8 cellular contexts compared by ENCODE assay signal in the genomic region with DNA sequence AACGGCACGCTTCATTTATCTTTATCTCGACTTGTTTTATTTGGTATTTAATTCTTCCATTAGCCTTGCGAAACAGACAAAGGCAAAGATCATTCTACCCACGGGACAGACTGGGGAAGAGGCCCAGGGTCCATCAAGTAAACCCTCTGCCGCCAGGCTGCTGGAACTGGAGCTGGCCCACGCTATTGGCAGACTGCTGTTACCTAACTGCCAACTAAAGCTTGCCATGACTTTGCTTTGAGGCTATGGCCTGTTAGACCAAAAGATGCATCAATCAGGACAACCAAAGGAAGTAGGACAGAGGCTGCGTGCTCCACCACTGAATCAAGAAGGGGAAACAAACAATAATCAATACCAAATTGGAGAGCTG. TPM values are rescaled to one million over a fixed set of nuclear protein-coding genes. Genes with fewer than 3 reads are reported as not detected.
DNase-seq lines count a peak whose midpoint lies in the region; ATAC-seq and TF ChIP-seq lines count a peak whose summit lies in the region.

No MANE protein-coding gene starts in this region.

- H3K79me2 ChIP-seq in DND-41 (ENCODE audit: insufficient read depth, low read length) (no peaks in the 10 kb centered on the region), trophoblast cell (ENCODE audit: control insufficient read depth, insufficient read depth, low read length, poor library complexity) (no peaks in the 10 kb centered on the region)

- H4K20me1 ChIP-seq in DND-41 (ENCODE audit: insufficient read depth, low read length): no peaks in the 10 kb centered on the region

- peaks cover 3% of the 10 kb centered on the region for H3K79me1 ChIP-seq in trophoblast cell (ENCODE audit: low read length)

- H3K4me1 ChIP-seq in DND-41 (ENCODE audit: insufficient read depth, low read length) (no peaks in the 10 kb centered on the region; the same call in 1 of the 2 replicates), Peyer's patch (peaks cover 0 to 6% (median 2%) of the 10 kb centered on the region in 4 donors), trophoblast cell (ENCODE audit: control insufficient read depth in 1 of 2, insufficient read depth in 2 of 2, low read length in 2 of 2) (peaks cover 0 to 4% of the 10 kb centered on the region in 2 experiments)

- no peak overlapping the region for H3K4me2 ChIP-seq in DND-41 (ENCODE audit: insufficient read depth, low read length)
- H3K4me2 ChIP-seq in trophoblast cell (ENCODE audit: low read length): peak overlapping the region; percentile 57

- ATAC-seq in DND-41 (ENCODE audit: insufficient read depth, low read depth) (no peak), HG02840 (IDR thresholded peaks at IDR 0.05; ENCODE audit: low FRiP score, unreplicated experiment) (no peak), HG03045 (IDR thresholded peaks at IDR 0.05; ENCODE audit: unreplicated experiment) (no peak)

- H3K18ac ChIP-seq in trophoblast cell (ENCODE audit: low read length): no peak overlapping the region

- H3K23ac ChIP-seq in trophoblast cell (ENCODE audit: low read length): no peak overlapping the region

- H3K4me3 ChIP-seq in DND-41 (ENCODE audit: low read depth in 1 of 2, low read length in 2 of 2): no peak overlapping the region
- H3K4me3 ChIP-seq in Peyer's patch: peak overlapping the region in 3 of 4 donors; percentile 68 to 87 (median 69)
- peak overlapping the region; percentile 82 for H3K4me3 ChIP-seq in epithelial cell of esophagus (ENCODE audit: low read length)
- no peak overlapping the region for H3K4me3 ChIP-seq in trophoblast cell (ENCODE audit: low read depth, low read length)

- no peak overlapping the region for H2BK120ac ChIP-seq in trophoblast cell (ENCODE audit: insufficient read depth, low read length, poor library complexity)

- H3K27ac ChIP-seq in DND-41 (ENCODE audit: low read length): no peak overlapping the region
- H3K27ac ChIP-seq in Peyer's patch: peak overlapping the region; percentile 17 to 87 (median 46)
- no peak overlapping the region for H3K27ac ChIP-seq in trophoblast cell (ENCODE audit: low read depth, low read length)

- TF ChIP-seq CTCF in DND-41 (IDR thresholded peaks at IDR 0.05; ENCODE audit: borderline replicate concordance, extremely low read depth, low read length, poor library complexity, severe bottlenecking): no peak
- TF ChIP-seq CTCF in Peyer's patch (IDR thresholded peaks at IDR 0.05): no peak
- no peak for TF ChIP-seq CTCF in epithelial cell of esophagus (IDR thresholded peaks at IDR 0.05; ENCODE audit: insufficient read depth, low read depth, low read length, missing control alignments)

- peaks cover 37% of the 10 kb centered on the region for H3K27me3 ChIP-seq in DND-41 (ENCODE audit: insufficient read depth, low read length, poor library complexity)
- no peaks in the 10 kb centered on the region for H3K27me3 ChIP-seq in Peyer's patch
- no peaks in the 10 kb centered on the region for H3K27me3 ChIP-seq in trophoblast cell (ENCODE audit: insufficient read depth, low read length)

- H3K4ac ChIP-seq in trophoblast cell (ENCODE audit: low read depth, low read length): no peak overlapping the region

- peak overlapping the region; percentile 59 for H3K14ac ChIP-seq in trophoblast cell (ENCODE audit: low read length)

- H4K8ac ChIP-seq in trophoblast cell (ENCODE audit: low read depth, low read length): peak overlapping the region; percentile 98

- H3K9ac ChIP-seq in DND-41 (ENCODE audit: low read depth, low read length) (no peak overlapping the region), trophoblast cell (ENCODE audit: low read length) (no peak overlapping the region)

- no peaks in the 10 kb centered on the region for H3K9me3 ChIP-seq in DND-41 (ENCODE audit: insufficient read depth, low read length, severe bottlenecking)
- no peaks in the 10 kb centered on the region for H3K9me3 ChIP-seq in Peyer's patch
- H3K9me3 ChIP-seq in trophoblast cell (ENCODE audit: insufficient read depth, low read depth, low read length): peaks cover 2% of the 10 kb centered on the region

- peak overlapping the region; percentile 25; the same call in 1 of the 2 replicates for H2AFZ ChIP-seq in DND-41 (ENCODE audit: low read depth, low read length)
- H2AFZ ChIP-seq in trophoblast cell (ENCODE audit: insufficient read depth, low read length, poor library complexity): peak overlapping the region; percentile 30

- WGBS in trophoblast cell (ENCODE audit: extremely low coverage, insufficient coverage, insufficient read length): no CpG with 5 or more reads among the region's 8 CpGs

- H2BK5ac ChIP-seq in trophoblast cell (ENCODE audit: low read depth, low read length, poor library complexity): no peak overlapping the region

- TF ChIP-seq POLR2A in Peyer's patch (IDR thresholded peaks at IDR 0.05): no peak

- peak overlapping the region; percentile 33 for H4K12ac ChIP-seq in trophoblast cell (ENCODE audit: low read depth, low read length)

- H4K91ac ChIP-seq in trophoblast cell (ENCODE audit: low read depth, low read length): peak overlapping the region; percentile 66

- no peaks in the 10 kb centered on the region for H3K36me3 ChIP-seq in DND-41 (ENCODE audit: insufficient read depth, low read length)
- H3K36me3 ChIP-seq in Peyer's patch: no peaks in the 10 kb centered on the region
- no peaks in the 10 kb centered on the region for H3K36me3 ChIP-seq in trophoblast cell (ENCODE audit: control insufficient read depth in 1 of 2, insufficient read depth in 2 of 2, low read length in 2 of 2)

- DNase-seq in DND-41: no peak
- no peak for DNase-seq in Peyer's patch
- no peak for DNase-seq in epithelial cell of esophagus (ENCODE audit: low read depth)
- DNase-seq in trophoblast cell: no peak
- no peak for DNase-seq in NCI-H1092 (lab: John Stamatoyannopoulos, UW)
- no peak for DNase-seq in stimulated activated CD4-positive, alpha-beta T cell treated with anti-CD3 and anti-CD28 coated beads, Interleukin-2, amount 100 ng/mL, for 48 hours

- peak overlapping the region; percentile 28 for H2AK5ac ChIP-seq in trophoblast cell (ENCODE audit: low read length)

- no peak overlapping the region for H2BK12ac ChIP-seq in trophoblast cell (ENCODE audit: low read length)

RNA-seq across cellular contexts. Expression of gene TMEM218, which starts 0.8 kb away (rescaled TPM):
- total RNA-seq in Peyer's patch: 10 to 100 TPM; 11.4 to 19.2 (median 15.4) TPM
- polyA plus RNA-seq in trophoblast cell (2013): 5.1 and 5.5 TPM in 2 replicates

RNA-seq across cellular contexts. Expression of gene SLC37A2, which starts 49.1 kb away (rescaled TPM):
- 1 to 10 TPM in 3 of 4 donors, under 1 TPM in 1; 0.88 to 6.6 (median 2.6) TPM for total RNA-seq in Peyer's patch
- 0.10 and 0.12 TPM in 2 replicates for polyA plus RNA-seq in trophoblast cell (2013)

RNA-seq across cellular contexts. Expression of gene PKNOX2, which starts 52.3 kb away (rescaled TPM):
- 1 to 10 TPM in 2 of 4 donors, not detected in 2; 1.4 to 8.3 TPM for total RNA-seq in Peyer's patch
- polyA plus RNA-seq in trophoblast cell (2013): 1.5 and 1.9 TPM in 2 replicates

Comparison
In these comparisons a context has a peak if more than half of its experiments do, and no peak if none do; other contexts are left out.
1. H3K27ac ChIP-seq: peak in Peyer's patch (4 of 4); none in DND-41 (single experiment) and trophoblast cell (single experiment).
2. H3K4me3 ChIP-seq: peak in Peyer's patch (3 of 4) and epithelial cell of esophagus (single experiment); none in DND-41 (0 of 2) and trophoblast cell (single experiment).